18 cellular contexts compared by ENCODE assay signal in the genomic region with DNA sequence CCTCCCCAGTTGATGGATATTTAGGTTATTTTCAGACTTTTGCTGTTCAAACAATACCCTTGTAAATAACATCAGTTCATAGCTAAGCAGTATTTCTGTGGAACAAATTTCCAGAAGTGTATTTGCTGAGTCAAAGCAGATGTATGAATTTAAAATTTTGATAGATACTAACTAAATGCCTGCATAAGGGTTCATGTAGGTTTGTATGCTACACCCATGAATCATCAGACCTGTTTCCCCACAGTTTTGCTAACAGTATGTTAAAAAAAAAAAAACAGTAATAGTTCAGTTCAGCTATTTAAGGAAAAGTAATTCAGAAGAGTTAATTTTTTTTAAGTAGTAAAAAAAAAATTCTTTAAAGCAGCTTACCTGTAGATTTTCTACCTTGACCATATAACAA.
DNase-seq lines count a peak whose midpoint lies in the region; ATAC-seq, FAIRE-seq and TF ChIP-seq lines count a peak whose summit lies in the region.
"Had no signal": no experiment of that assay in that cellular context is flagged by ENCODE, and none has a peak within 500 bp of the region (broad histone marks: within the 10 kb centered on the region; RNA-seq: fewer than 3 reads in every experiment).

No MANE protein-coding gene starts in this region.

- no peak overlapping the region for H3K27ac ChIP-seq in neuronal stem cell (replicated peaks; ENCODE audit: low read length)
- H3K27ac ChIP-seq: KMS-11 had no signal

- no peak overlapping the region for H4K8ac ChIP-seq in neuronal stem cell (ENCODE audit: low read depth, low read length)

- ATAC-seq in GM21737 (IDR thresholded peaks at IDR 0.05; ENCODE audit: unreplicated experiment), result no peak

- no peak overlapping the region for H2AK5ac ChIP-seq in neuronal stem cell (ENCODE audit: low read depth, low read length)

- no peak overlapping the region for H3K18ac ChIP-seq in neuronal stem cell (ENCODE audit: low read length)

- H4K91ac ChIP-seq in neuronal stem cell (ENCODE audit: low read depth, low read length, poor library complexity), result no peak overlapping the region

- H2BK5ac ChIP-seq in neuronal stem cell (ENCODE audit: low read length), result no peak overlapping the region

- H3K79me1 ChIP-seq in neuronal stem cell (ENCODE audit: low read depth, low read length), result no peaks in the 10 kb centered on the region

- H3K4ac ChIP-seq in neuronal stem cell (ENCODE audit: low read length), result no peak overlapping the region

- no peaks in the 10 kb centered on the region for H3K36me3 ChIP-seq in bronchial epithelial cell (ENCODE audit: control insufficient read depth, insufficient read depth, low read length)
- H3K36me3 ChIP-seq in neuronal stem cell (replicated peaks in 1 of 2; ENCODE audit: control insufficient read depth in 2 of 2, insufficient read depth in 2 of 2, low read length in 2 of 2), result no peaks in the 10 kb centered on the region
- H3K36me3 ChIP-seq: BE2C, HAP-1 had no signal

- H2BK15ac ChIP-seq in neuronal stem cell (ENCODE audit: low read length), result no peak overlapping the region

- no peak overlapping the region for H2BK12ac ChIP-seq in neuronal stem cell (ENCODE audit: low read length)

- no peaks in the 10 kb centered on the region for H3K27me3 ChIP-seq in bronchial epithelial cell (ENCODE audit: control insufficient read depth, insufficient read depth, low read length)
- H3K27me3 ChIP-seq in neuronal stem cell (ENCODE audit: control insufficient read depth in 3 of 3, insufficient read depth in 3 of 3, low read depth in 1 of 3, low read length in 3 of 3), result no peaks in the 10 kb centered on the region
- H3K27me3 ChIP-seq: BE2C had no signal

- no peak overlapping the region for H2BK120ac ChIP-seq in neuronal stem cell (ENCODE audit: low read depth, low read length)

- no peak for TF ChIP-seq CTCF in AG10803 (conservative IDR thresholded peaks at IDR 0.05; ENCODE audit: low read length)
- TF ChIP-seq CTCF in bronchial epithelial cell (IDR thresholded peaks at IDR 0.05; ENCODE audit: insufficient read depth, low read length, severe bottlenecking), result no peak
- no peak for TF ChIP-seq CTCF in foreskin fibroblast (IDR thresholded peaks at IDR 0.05; ENCODE audit: low read depth, low read length)

- no peak for FAIRE-seq in bronchial epithelial cell (lab: Jason Lieb, UNC)
- FAIRE-seq: GM12891, HTR-8/SVneo had no signal

- no peak overlapping the region for H3K9ac ChIP-seq in neuronal stem cell (ENCODE audit: low read depth, low read length, poor library complexity)
- H3K9ac ChIP-seq: KMS-11 had no signal

- no peak overlapping the region for H3K4me3 ChIP-seq in AG10803 (ENCODE audit: low read length)
- no peak overlapping the region for H3K4me3 ChIP-seq in bronchial epithelial cell (ENCODE audit: low read depth, low read length)
- H3K4me3 ChIP-seq in foreskin fibroblast (ENCODE audit: low read depth in 1 of 2, low read length in 2 of 2), result no peak overlapping the region
- no peak overlapping the region for H3K4me3 ChIP-seq in neuronal stem cell (ENCODE audit: low read length in 2 of 2)
- H3K4me3 ChIP-seq: HAP-1 had no signal

- H3K4me2 ChIP-seq in neuronal stem cell (ENCODE audit: insufficient read depth, low read length, poor library complexity, severe bottlenecking), result no peak overlapping the region
- H3K4me2 ChIP-seq: KMS-11 had no signal

- no peak overlapping the region for H2AFZ ChIP-seq in neuronal stem cell (ENCODE audit: low read length)

- H3K23ac ChIP-seq in neuronal stem cell (ENCODE audit: low read depth, low read length, poor library complexity), result no peak overlapping the region

- peaks cover 0 to 2% of the 10 kb centered on the region in 2 donors for H3K4me1 ChIP-seq in neuronal stem cell (ENCODE audit: control insufficient read depth in 2 of 2, insufficient read depth in 1 of 2, low read depth in 1 of 2, low read length in 2 of 2)
- H3K4me1 ChIP-seq: BE2C, HAP-1 had no signal

- H3K14ac ChIP-seq in neuronal stem cell (ENCODE audit: low read length), result no peak overlapping the region

- DNase-seq in AG10803 (ENCODE audit: low read depth) (peak; percentile 31), HCEC 1CT (peak; percentile 22), bronchial epithelial cell (ENCODE audit: low read depth) (peak; percentile 42), foreskin fibroblast (peak; percentile 6 to 40), neuronal stem cell (ENCODE audit: low spot score) (no peak), OCI-M2 (lab: John Stamatoyannopoulos, UW; ENCODE audit: unreplicated experiment) (no peak)
- DNase-seq: BE2C; CD4-positive, CD25-positive, alpha-beta regulatory T cell; NCI-H1417; NCI-H1694 treated with DMSO at 0.1 percent for 48 hours; NCI-H446; NCI-H526; Right ventricle myocardium superior had no signal

- H3K9me3 ChIP-seq in neuronal stem cell (replicated peaks in 1 of 2; ENCODE audit: control insufficient read depth in 2 of 2, insufficient read depth in 1 of 2, low read depth in 1 of 2, low read length in 2 of 2), result peaks cover 0 to 3% of the 10 kb centered on the region in 2 donors
- H3K9me3 ChIP-seq: BE2C, HAP-1 had no signal

Comparison
In these comparisons a context has a peak if more than half of its experiments do, and no peak if none do; other contexts are left out.
1. DNase-seq: peak in AG10803 (single experiment), HCEC 1CT (single experiment), bronchial epithelial cell (single experiment) and foreskin fibroblast (2 of 2); none in neuronal stem cell (single experiment) and OCI-M2 (single experiment).